Comparison of ENCODE assay signal across 19 cellular contexts in genomic region chr22:49811014-49811791, GRCh38. TPM values are rescaled to one million over a fixed set of nuclear protein-coding genes. Genes with fewer than 3 reads are reported as not detected.
A peak's percentile ranks its signal among the peaks of the same experiment; 100 is the strongest.
DNase-seq lines count a peak whose midpoint lies in the region; ATAC-seq, FAIRE-seq and TF ChIP-seq lines count a peak whose summit lies in the region.
"Had no signal": no experiment of that assay in that cellular context is flagged by ENCODE, and none has a peak within 500 bp of the region (broad histone marks: within the 10 kb centered on the region; RNA-seq: fewer than 3 reads in every experiment).

No MANE protein-coding gene starts in this region.

- intact Hi-C loops in sigmoid colon (cut with DNase I) = no loop called here

- H3K9me3 Mint-ChIP-seq in activated CD8-positive, alpha-beta memory T cell treated with anti-CD3 and anti-CD28 coated beads, Interleukin-2, amount 10 ng/mL, durations not matched to agents 7 days and 5 days (ENCODE audit: low read depth) = no peaks in the 10 kb centered on the region
- no peaks in the 10 kb centered on the region for H3K9me3 Mint-ChIP-seq in effector memory CD8-positive, alpha-beta T cell

- H3K36me3 ChIP-seq in sigmoid colon = peaks cover 0 to 12% (median 0%) of the 10 kb centered on the region in 4 donors
- H3K36me3 ChIP-seq: ovary had no signal

- CTCF ChIA-PET in activated CD8-positive, alpha-beta memory T cell treated with anti-CD3 and anti-CD28 coated beads, Interleukin-2, amount 10 ng/mL, durations not matched to agents 7 days and 5 days (lab: Charles Lee) = no interaction called here

- peaks cover 28% of the 10 kb centered on the region for H3K36me3 Mint-ChIP-seq in activated CD8-positive, alpha-beta memory T cell treated with anti-CD3 and anti-CD28 coated beads, Interleukin-2, amount 10 ng/mL, durations not matched to agents 7 days and 5 days
- peaks cover 62% of the 10 kb centered on the region for H3K36me3 Mint-ChIP-seq in effector memory CD8-positive, alpha-beta T cell (ENCODE audit: insufficient read depth)

- no peak for TF ChIP-seq POLR2A in sigmoid colon (IDR thresholded peaks at IDR 0.05)

- no peak overlapping the region for H3K4me3 ChIP-seq in sigmoid colon
- H3K4me3 ChIP-seq: ovary, skin epidermis had no signal

- ATAC-seq in activated CD8-positive, alpha-beta memory T cell treated with anti-CD3 and anti-CD28 coated beads, Interleukin-2, amount 10 ng/mL, durations not matched to agents 7 days and 5 days = no peak
- no peak for ATAC-seq in effector memory CD8-positive, alpha-beta T cell (replicated peaks)
- ATAC-seq in GM21447 (IDR thresholded peaks at IDR 0.05; ENCODE audit: unreplicated experiment) = no peak
- ATAC-seq: esophagus mucosa had no signal

- FAIRE-seq in GM19239 (lab: Jason Lieb, UNC) = no peak
- FAIRE-seq: D721Med, kidney, RCC 7860 had no signal

- 65 to 84% methylated on average over 18 of the region's 18 CpGs for WGBS in sigmoid colon, 2 donors

- H3K4me1 Mint-ChIP-seq in activated CD8-positive, alpha-beta memory T cell treated with anti-CD3 and anti-CD28 coated beads, Interleukin-2, amount 10 ng/mL, durations not matched to agents 7 days and 5 days = peaks cover 71% of the 10 kb centered on the region
- H3K4me1 Mint-ChIP-seq in effector memory CD8-positive, alpha-beta T cell (ENCODE audit: low read depth in 2 of 2) = peaks cover 71 to 72% of the 10 kb centered on the region in 2 donors

- H3K27ac Mint-ChIP-seq in activated CD8-positive, alpha-beta memory T cell treated with anti-CD3 and anti-CD28 coated beads, Interleukin-2, amount 10 ng/mL, durations not matched to agents 7 days and 5 days = peak overlapping the region; percentile 31
- peak overlapping the region; percentile 69 to 75 for H3K27ac Mint-ChIP-seq in effector memory CD8-positive, alpha-beta T cell

- TF ChIP-seq CTCF in sigmoid colon (IDR thresholded peaks at IDR 0.05) = no peak

- no peak for TF ChIP-seq EP300 in sigmoid colon (IDR thresholded peaks at IDR 0.05)

- H3K4me1 ChIP-seq in sigmoid colon = peaks cover 0 to 94% (median 83%) of the 10 kb centered on the region in 4 donors

- no peak overlapping the region for H3K4me3 Mint-ChIP-seq in activated CD8-positive, alpha-beta memory T cell treated with anti-CD3 and anti-CD28 coated beads, Interleukin-2, amount 10 ng/mL, durations not matched to agents 7 days and 5 days
- H3K4me3 Mint-ChIP-seq in effector memory CD8-positive, alpha-beta T cell = peak overlapping the region; percentile 2 to 51

- H3K9me3 ChIP-seq in sigmoid colon = no peaks in the 10 kb centered on the region
- H3K9me3 ChIP-seq: ovary had no signal

- DNase-seq in activated CD8-positive, alpha-beta memory T cell treated with anti-CD3 and anti-CD28 coated beads, Interleukin-2, amount 10 ng/mL, durations not matched to agents 7 days and 5 days = no peak
- no peak for DNase-seq in activated CD8-positive, alpha-beta memory T cell treated with anti-CD3 and anti-CD28 coated beads, Interleukin-2, amount 50 U/mL, for 48 hours
- DNase-seq in Kasumi-1 (lab: John Stamatoyannopoulos, UW) = peak; percentile 54 to 65
- no peak for DNase-seq in effector memory CD8-positive, alpha-beta T cell
- DNase-seq in sigmoid colon = peak; percentile 53
- no peak for DNase-seq in NCI-H2081 treated with DMSO at 0.1 percent for 48 hours (lab: John Stamatoyannopoulos, UW)
- DNase-seq in GM19239 (ENCODE audit: insufficient read length, low spot score) = no peak
- DNase-seq: ACHN, anterior cingulate cortex, head of caudate nucleus, kidney, NCI-H2107, NCI-H748 treated with DMSO at 0.1 percent for 48 hours, ovary had no signal

- peak overlapping the region in 3 of 4 donors; percentile 44 to 69 (median 67) for H3K27ac ChIP-seq in sigmoid colon
- H3K27ac ChIP-seq: ovary, skin epidermis had no signal

- H3K27me3 Mint-ChIP-seq in activated CD8-positive, alpha-beta memory T cell treated with anti-CD3 and anti-CD28 coated beads, Interleukin-2, amount 10 ng/mL, durations not matched to agents 7 days and 5 days = no peaks in the 10 kb centered on the region
- no peaks in the 10 kb centered on the region for H3K27me3 Mint-ChIP-seq in effector memory CD8-positive, alpha-beta T cell

- H3K27me3 ChIP-seq in sigmoid colon = no peaks in the 10 kb centered on the region
- H3K27me3 ChIP-seq: ovary had no signal

RNA-seq across cellular contexts. Expression of gene BRD1, which starts 16.5 kb away (rescaled TPM):
- 10 to 100 TPM; 49.9 to 56.6 TPM for total RNA-seq in activated CD8-positive, alpha-beta memory T cell treated with anti-CD3 and anti-CD28 coated beads, Interleukin-2, amount 10 ng/mL, durations not matched to agents 7 days and 5 days
- total RNA-seq in sigmoid colon = 10 to 100 TPM; 31.1 to 52.6 (median 35.9) TPM
- 10 to 100 TPM; 12.6 to 21.5 (median 14.3) TPM for polyA plus RNA-seq in sigmoid colon

RNA-seq across cellular contexts. Expression of gene ZBED4, which starts 42.4 kb away (rescaled TPM):
- total RNA-seq in activated CD8-positive, alpha-beta memory T cell treated with anti-CD3 and anti-CD28 coated beads, Interleukin-2, amount 10 ng/mL, durations not matched to agents 7 days and 5 days = 10 to 100 TPM; 24.1 to 25.7 TPM
- 1 to 10 TPM; 3.9 to 7.5 (median 5.5) TPM for total RNA-seq in sigmoid colon
- polyA plus RNA-seq in sigmoid colon = 10 to 100 TPM in 1 of 3 donors, 1 to 10 TPM in 2; 2.4 to 10.5 (median 4.6) TPM

Comparison
In these comparisons a context has a peak if more than half of its experiments do, and no peak if none do; other contexts are left out.
1. DNase-seq: peak in Kasumi-1 (2 of 2) and sigmoid colon (single experiment); none in activated CD8-positive, alpha-beta memory T cell treated with anti-CD3 and anti-CD28 coated beads, Interleukin-2, amount 10 ng/mL, durations not matched to agents 7 days and 5 days (single experiment), activated CD8-positive, alpha-beta memory T cell treated with anti-CD3 and anti-CD28 coated beads, Interleukin-2, amount 50 U/mL, for 48 hours (single experiment), effector memory CD8-positive, alpha-beta T cell (0 of 3), NCI-H2081 treated with DMSO at 0.1 percent for 48 hours (single experiment) and GM19239 (single experiment).